ENCODE assay signal across 11 cellular contexts in the genomic region with DNA sequence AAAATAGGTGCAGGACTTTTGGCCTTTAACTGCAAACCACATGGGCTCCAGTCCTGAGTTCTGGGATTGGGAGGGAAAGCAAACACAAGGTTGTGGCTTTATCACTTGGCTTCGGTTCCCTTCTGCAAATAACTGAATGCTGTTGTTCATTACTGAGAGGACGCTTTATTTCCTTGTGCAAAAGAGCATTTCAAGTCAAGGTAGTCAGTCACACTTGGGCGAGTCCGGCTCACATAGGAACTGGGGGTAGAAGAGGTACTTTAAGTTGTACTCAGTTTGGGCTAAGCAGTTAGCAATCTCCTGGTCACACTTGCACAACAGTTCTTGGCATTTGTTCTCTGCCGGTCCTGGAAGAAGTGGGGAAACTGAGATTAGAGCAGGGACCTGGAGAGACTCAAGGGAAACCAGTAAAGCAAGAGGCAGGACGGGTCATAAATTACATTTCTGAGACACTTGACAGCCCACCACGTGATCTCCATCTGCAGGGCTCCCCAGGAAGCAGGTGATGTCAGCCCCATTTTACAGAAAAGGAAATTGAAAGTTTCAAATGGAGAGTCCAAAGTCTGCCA. TPM values are rescaled to one million over a fixed set of nuclear protein-coding genes. Genes with fewer than 3 reads are reported as not detected.
DNase-seq lines count a peak whose midpoint lies in the region; ATAC-seq, FAIRE-seq and TF ChIP-seq lines count a peak whose summit lies in the region.
"Had no signal": no experiment of that assay in that cellular context is flagged by ENCODE, and none has a peak within 500 bp of the region (broad histone marks: within the 10 kb centered on the region; RNA-seq: fewer than 3 reads in every experiment).

No MANE protein-coding gene starts in this region.

- FAIRE-seq in GM12892 (lab: Jason Lieb, UNC) (peak; percentile 33), HepG2 (lab: Jason Lieb, UNC) (peak; percentile 76)
- FAIRE-seq: G401.6 had no signal

- H2BK5ac ChIP-seq in H9 (ENCODE audit: insufficient read length, low read length): no peak overlapping the region

- H3K27ac Mint-ChIP-seq in H9: no peak overlapping the region

- H3K79me2 ChIP-seq in HepG2 (ENCODE audit: insufficient read depth, low read length) (no peaks in the 10 kb centered on the region), H9 (ENCODE audit: insufficient read depth, low read length) (no peaks in the 10 kb centered on the region)

- CTCF ChIA-PET in HepG2 (lab: Yijun Ruan, JAX; ENCODE audit: low intra/inter-chr PET ratio, low total read pairs): no interaction called here

- in situ Hi-C loops in HepG2 (cut with HindIII; ENCODE audit: extremely low pct_ligation_motif_present, low pct_unique_long_range_greater_than_20kb): no loop called here

- H3K9ac ChIP-seq in HepG2 (ENCODE audit: insufficient read depth, low read depth, low read length): no peak overlapping the region
- H3K9ac ChIP-seq in H9 (ENCODE audit: extremely low read depth, insufficient read length, low read length): no peak overlapping the region

- no peak for TF ChIP-seq POLR2A in GM12892 (IDR thresholded peaks at IDR 0.05; ENCODE audit: low read depth, low read length)
- no peak for TF ChIP-seq POLR2A in HepG2 (IDR thresholded peaks at IDR 0.05; ENCODE audit: insufficient read depth in 1 of 2, low read depth in 2 of 2, low read length in 2 of 2)
- no peak for TF ChIP-seq POLR2A in heart left ventricle (IDR thresholded peaks at IDR 0.05)

- H3K9me3 ChIP-seq in HepG2 (ENCODE audit: low read length) (no peaks in the 10 kb centered on the region), heart left ventricle (no peaks in the 10 kb centered on the region), H9 (ENCODE audit: control insufficient read depth, low read depth, low read length) (no peaks in the 10 kb centered on the region)

- no peak overlapping the region for H4K5ac ChIP-seq in H9 (ENCODE audit: insufficient read length, low read depth, low read length)

- H2AFZ ChIP-seq in HepG2 (ENCODE audit: low read length) (no peak overlapping the region), H9 (ENCODE audit: low read length) (no peak overlapping the region)

- TF ChIP-seq EP300 in HepG2 (IDR thresholded peaks at IDR 0.05; ENCODE audit: low read depth in 2 of 2, low read length in 2 of 2) (no peak), HepG2 (CRISPR knock-in tag; IDR thresholded peaks at IDR 0.05; ENCODE audit: borderline replicate concordance) (no peak)

- H4K91ac ChIP-seq in H9 (ENCODE audit: insufficient read length, low read depth, low read length): no peak overlapping the region

- DNase-seq in GM12892 (ENCODE audit: insufficient read length) (peak; percentile 53), NCI-H69 (lab: John Stamatoyannopoulos, UW) (peak; percentile 34), HepG2 (ENCODE audit: low spot score) (peak; percentile 16), heart left ventricle (no peak), H9 (no peak), NCI-H2196 treated with DMSO at 0.1 percent for 48 hours (lab: John Stamatoyannopoulos, UW; ENCODE audit: unreplicated experiment) (no peak)
- DNase-seq: brain microvascular endothelial cell had no signal

- intact Hi-C loops in HepG2 (cut with micrococcal nuclease; ENCODE audit: unreplicated experiment): no loop called here
- intact Hi-C loops in heart left ventricle (cut with DNase I): no loop called here

- H3K4me3 ChIP-seq in HepG2 (replicated peaks in 1 of 3; ENCODE audit: insufficient read depth in 1 of 3, low read depth in 2 of 3, low read length in 3 of 3): no peak overlapping the region
- no peak overlapping the region for H3K4me3 ChIP-seq in heart left ventricle

- peak overlapping the region; percentile 28 for H3K4me2 ChIP-seq in HepG2 (ENCODE audit: low read depth, low read length)
- no peak overlapping the region for H3K4me2 ChIP-seq in H9 (ENCODE audit: insufficient read depth, insufficient read length, low read length)

- H3K27me3 ChIP-seq in HepG2 (ENCODE audit: control insufficient read depth in 1 of 2, insufficient read depth in 2 of 2, low read length in 2 of 2) (no peaks in the 10 kb centered on the region), heart left ventricle (no peaks in the 10 kb centered on the region), H9 (ENCODE audit: insufficient read depth, low read length) (no peaks in the 10 kb centered on the region)
- H3K27me3 ChIP-seq: brain microvascular endothelial cell had no signal

- peaks cover 3 to 17% (median 12%) of the 10 kb centered on the region in 3 experiments; a peak in 6 of 7 replicates for H3K36me3 Mint-ChIP-seq in H9 (ENCODE audit: insufficient read depth in 1 of 3, low read depth in 3 of 3)

- no peaks in the 10 kb centered on the region for H3K23me2 ChIP-seq in H9 (ENCODE audit: insufficient read length, low read depth, low read length, poor library complexity, severe bottlenecking)

- H2BK15ac ChIP-seq in H9 (ENCODE audit: low read depth, low read length): no peak overlapping the region

- no peak overlapping the region for H3T11ph ChIP-seq in H9 (ENCODE audit: low read length)

- H3K27me3 Mint-ChIP-seq in H9 (ENCODE audit: low read depth): no peaks in the 10 kb centered on the region; the same call in 1 of the 2 replicates

- BruUV-seq in HepG2 (replicated peaks; lab: Mats Ljungman, UMichigan): no TSS peak

- no peaks in the 10 kb centered on the region for H3K9me3 Mint-ChIP-seq in H9

- H3K23ac ChIP-seq in H9 (ENCODE audit: insufficient read length, low read depth, low read length): no peak overlapping the region

- H3K4me3 Mint-ChIP-seq in H9: no peak overlapping the region

- no peak overlapping the region for H2BK20ac ChIP-seq in H9 (ENCODE audit: low read depth, low read length, poor library complexity, severe bottlenecking)

- no peak overlapping the region for H2BK12ac ChIP-seq in H9 (ENCODE audit: insufficient read length, low read depth, low read length)

- H2BK120ac ChIP-seq in H9 (ENCODE audit: low read depth, low read length, poor library complexity, severe bottlenecking): no peak overlapping the region

- H3K4me1 Mint-ChIP-seq in H9: no peaks in the 10 kb centered on the region

- WGBS in HepG2 (ENCODE audit: low lambda C conversion rate): 7% methylated on average over 7 of the region's 7 CpGs
- 61 to 68% (median 66%) methylated on average over 7 of the region's 7 CpGs for WGBS in heart left ventricle, 4 donors
- no CpG with 5 or more reads among the region's 7 CpGs for WGBS in H9 (ENCODE audit: extremely low coverage, insufficient read length, low lambda C conversion rate)

- H4K20me1 ChIP-seq in HepG2 (ENCODE audit: insufficient read depth, low read length) (no peaks in the 10 kb centered on the region), H9 (ENCODE audit: control insufficient read depth, insufficient read depth, insufficient read length) (no peaks in the 10 kb centered on the region)

- ATAC-seq in GM21576 (IDR thresholded peaks at IDR 0.05; ENCODE audit: unreplicated experiment) (peak; percentile 71), HepG2 (peak; percentile 33), heart left ventricle (no peak), HG03039 (IDR thresholded peaks at IDR 0.05; ENCODE audit: unreplicated experiment) (no peak)

- POLR2A ChIA-PET in HepG2 (lab: Yijun Ruan, JAX): no interaction called here

- no peak for TF ChIP-seq RAD21 in HepG2 (CRISPR knock-in tag; IDR thresholded peaks at IDR 0.05)

- H3K4me1 ChIP-seq in HepG2 (ENCODE audit: insufficient read depth, low read length): peaks cover 13% of the 10 kb centered on the region
- H3K4me1 ChIP-seq in heart left ventricle: peaks cover 0 to 3% (median 0%) of the 10 kb centered on the region in 12 donors
- no peaks in the 10 kb centered on the region for H3K4me1 ChIP-seq in H9 (ENCODE audit: insufficient read depth, low read length)

- no peaks in the 10 kb centered on the region for H3K79me1 ChIP-seq in H9 (ENCODE audit: insufficient read depth, low read depth, low read length, poor library complexity, severe bottlenecking)

- no peak overlapping the region for H4K8ac ChIP-seq in H9 (replicated peaks; ENCODE audit: insufficient read length, low read depth, low read length)

- no peak overlapping the region for H3K27ac ChIP-seq in HepG2 (ENCODE audit: extremely low read length, insufficient read depth, low read length)
- no peak overlapping the region for H3K27ac ChIP-seq in heart left ventricle
- H3K27ac ChIP-seq in H9 (ENCODE audit: insufficient read length, low read depth, low read length): no peak overlapping the region
- H3K27ac ChIP-seq: brain microvascular endothelial cell had no signal

- H3K56ac ChIP-seq in H9 (ENCODE audit: insufficient read length, low read depth, low read length): no peak overlapping the region

- H3K18ac ChIP-seq in H9 (ENCODE audit: insufficient read length, low read depth, low read length): no peak overlapping the region

- H3K4ac ChIP-seq in H9 (ENCODE audit: low read depth, low read length): no peak overlapping the region

- H3K14ac ChIP-seq in H9 (ENCODE audit: insufficient read depth, low read length): no peak overlapping the region

- TF ChIP-seq CTCF in HepG2 (CRISPR knock-in tag; IDR thresholded peaks at IDR 0.05): no peak
- no peak for TF ChIP-seq CTCF in heart left ventricle (IDR thresholded peaks at IDR 0.05)
- TF ChIP-seq CTCF in H9 (conservative IDR thresholded peaks at IDR 0.05): no peak

- peaks cover 2 to 12% of the 10 kb centered on the region in 2 experiments; a peak in 4 of 5 replicates for H3K36me3 ChIP-seq in HepG2 (replicated peaks in 1 of 2; ENCODE audit: control insufficient read depth in 1 of 2, insufficient read depth in 2 of 2, low read length in 2 of 2)
- H3K36me3 ChIP-seq in heart left ventricle: peaks cover 0 to 24% (median 14%) of the 10 kb centered on the region in 9 donors

- no peak overlapping the region for H2AK5ac ChIP-seq in H9 (ENCODE audit: insufficient read length, low read length)

RNA-seq across cellular contexts. Expression of a gene that starts 21.6 kb away (rescaled TPM):
- not detected for polyA plus RNA-seq in GM12892 (2012; ENCODE audit: missing spikeins)
- total RNA-seq in HepG2 (2016; rRNA removed; fragmentation: Illumina TruSeq; extraction: Trizol) (not detected in 2 replicates), heart left ventricle (not detected), H9 (2021) (1.0 and 2.2 TPM in 2 replicates)
- total RNA-seq in HepG2 (2016; cell fraction: cytosol; rRNA removed; fragmentation: Illumina TruSeq; extraction: Trizol; ENCODE audit: low read depth): not detected in 2 replicates
- total RNA-seq in HepG2 (2016; cell fraction: insoluble cytoplasmic fraction; rRNA removed; fragmentation: Illumina TruSeq; extraction: Trizol): not detected in 2 replicates
- total RNA-seq in HepG2 (2016; cell fraction: membrane; rRNA removed; fragmentation: Illumina TruSeq; extraction: Trizol): not detected in 2 replicates
- total RNA-seq in HepG2 (2016; cell fraction: nucleus; rRNA removed; fragmentation: Illumina TruSeq; extraction: Trizol): not detected in 2 replicates
- polyA plus RNA-seq in HepG2 (2011; rRNA removed) (not detected in 2 replicates), heart left ventricle (not detected)
- 0.05 TPM in 1 of 2 replicates, not detected in the other for polyA plus RNA-seq in HepG2 (2011; cell fraction: cytosol; rRNA removed)
- not detected in 2 replicates for polyA plus RNA-seq in HepG2 (2011; cell fraction: nucleus; rRNA removed)
- polyA plus RNA-seq in HepG2 (2012): not detected in 2 replicates
- not detected in 2 replicates for polyA plus RNA-seq in HepG2 (2016; cell fraction: cytosol; fragmentation: Illumina TruSeq; extraction: Trizol; ENCODE audit: low read depth)
- polyA plus RNA-seq in HepG2 (2016; cell fraction: insoluble cytoplasmic fraction; fragmentation: Illumina TruSeq; extraction: Trizol; ENCODE audit: low read depth): not detected in 2 replicates
- not detected in 2 replicates for polyA plus RNA-seq in HepG2 (2016; cell fraction: membrane; fragmentation: Illumina TruSeq; extraction: Trizol; ENCODE audit: low read depth)
- polyA plus RNA-seq in HepG2 (2016; cell fraction: nucleus; fragmentation: Illumina TruSeq; extraction: Trizol; ENCODE audit: insufficient read depth, low read depth): not detected in 2 replicates
- not detected in 2 replicates for polyA minus RNA-seq in HepG2 (2011; rRNA and poly(A)+ RNA removed; ENCODE audit: low replicate concordance)
- not detected in 2 replicates for polyA minus RNA-seq in HepG2 (2011; cell fraction: cytosol; rRNA and poly(A)+ RNA removed)
- not detected in 2 replicates for polyA minus RNA-seq in HepG2 (2011; cell fraction: nucleus; rRNA and poly(A)+ RNA removed)
- total RNA-seq: T-helper 1 cell treated with Interleukin-12 subunit alpha and Interleukin-12 subunit beta and Interleukin-4 antibody, amounts not matched to agents 30 ng/mL and 1 ng/mL, for 36 hours had no signal

RNA-seq across cellular contexts. Expression of a gene that starts 30.7 kb away (rescaled TPM):
- 2.9 TPM for polyA plus RNA-seq in GM12892 (2012; ENCODE audit: missing spikeins)
- 0.71 TPM in 1 of 2 replicates, not detected in the other for total RNA-seq in HepG2 (2016; rRNA removed; fragmentation: Illumina TruSeq; extraction: Trizol)
- not detected in 2 replicates for total RNA-seq in HepG2 (2016; cell fraction: cytosol; rRNA removed; fragmentation: Illumina TruSeq; extraction: Trizol; ENCODE audit: low read depth)
- total RNA-seq in HepG2 (2016; cell fraction: insoluble cytoplasmic fraction; rRNA removed; fragmentation: Illumina TruSeq; extraction: Trizol): 0.76 TPM in 1 of 2 replicates, not detected in the other
- not detected in 2 replicates for total RNA-seq in HepG2 (2016; cell fraction: membrane; rRNA removed; fragmentation: Illumina TruSeq; extraction: Trizol)
- 0.69 and 1.1 TPM in 2 replicates for total RNA-seq in HepG2 (2016; cell fraction: nucleus; rRNA removed; fragmentation: Illumina TruSeq; extraction: Trizol)
- polyA plus RNA-seq in HepG2 (2011; rRNA removed): 0.91 and 1.3 TPM in 2 replicates
- 0.08 and 0.50 TPM in 2 replicates for polyA plus RNA-seq in HepG2 (2011; cell fraction: cytosol; rRNA removed)
- polyA plus RNA-seq in HepG2 (2011; cell fraction: nucleus; rRNA removed): 0.71 and 1.8 TPM in 2 replicates
- polyA plus RNA-seq in HepG2 (2012): 0.34 and 1.3 TPM in 2 replicates
- polyA plus RNA-seq in HepG2 (2016; cell fraction: cytosol; fragmentation: Illumina TruSeq; extraction: Trizol; ENCODE audit: low read depth): 0.22 TPM in 1 of 2 replicates, not detected in the other
- 1.2 TPM in 1 of 2 replicates, not detected in the other for polyA plus RNA-seq in HepG2 (2016; cell fraction: insoluble cytoplasmic fraction; fragmentation: Illumina TruSeq; extraction: Trizol; ENCODE audit: low read depth)
- not detected in 2 replicates for polyA plus RNA-seq in HepG2 (2016; cell fraction: membrane; fragmentation: Illumina TruSeq; extraction: Trizol; ENCODE audit: low read depth)
- 2.3 and 2.4 TPM in 2 replicates for polyA plus RNA-seq in HepG2 (2016; cell fraction: nucleus; fragmentation: Illumina TruSeq; extraction: Trizol; ENCODE audit: insufficient read depth, low read depth)
- not detected in 2 replicates for polyA minus RNA-seq in HepG2 (2011; rRNA and poly(A)+ RNA removed; ENCODE audit: low replicate concordance)
- polyA minus RNA-seq in HepG2 (2011; cell fraction: cytosol; rRNA and poly(A)+ RNA removed): not detected in 2 replicates
- not detected in 2 replicates for polyA minus RNA-seq in HepG2 (2011; cell fraction: nucleus; rRNA and poly(A)+ RNA removed)
- 1 to 10 TPM in 2 of 9 donors, under 1 TPM in 3, not detected in 4; 0.47 to 2.2 (median 0.70) TPM for total RNA-seq in heart left ventricle
- 1 to 10 TPM in 1 of 2 donors, not detected in 1; 4.0 TPM for polyA plus RNA-seq in heart left ventricle
- 1.1 and 1.3 TPM in 2 replicates for total RNA-seq in H9 (2021)

RNA-seq across cellular contexts. Expression of a gene that starts 39.7 kb away (rescaled TPM):
- polyA plus RNA-seq in GM12892 (2012; ENCODE audit: missing spikeins): 42.1 TPM
- total RNA-seq in HepG2 (2016; rRNA removed; fragmentation: Illumina TruSeq; extraction: Trizol) (96.9 and 98.2 TPM in 2 replicates), heart left ventricle (10 to 100 TPM; 30.0 to 47.9 (median 37.2) TPM), H9 (2021) (90.9 and 91.7 TPM in 2 replicates)
- 35.9 and 40.9 TPM in 2 replicates for total RNA-seq in HepG2 (2016; cell fraction: cytosol; rRNA removed; fragmentation: Illumina TruSeq; extraction: Trizol; ENCODE audit: low read depth)
- 88.6 and 96.1 TPM in 2 replicates for total RNA-seq in HepG2 (2016; cell fraction: insoluble cytoplasmic fraction; rRNA removed; fragmentation: Illumina TruSeq; extraction: Trizol)
- total RNA-seq in HepG2 (2016; cell fraction: membrane; rRNA removed; fragmentation: Illumina TruSeq; extraction: Trizol): 89.4 and 93.4 TPM in 2 replicates
- total RNA-seq in HepG2 (2016; cell fraction: nucleus; rRNA removed; fragmentation: Illumina TruSeq; extraction: Trizol): 68.6 and 78.4 TPM in 2 replicates
- polyA plus RNA-seq in HepG2 (2011; rRNA removed) (91.6 and 120 TPM in 2 replicates), heart left ventricle (10 to 100 TPM; 21.5 to 52.6 TPM)
- polyA plus RNA-seq in HepG2 (2011; cell fraction: cytosol; rRNA removed): 104 and 117 TPM in 2 replicates
- 33.4 and 38.4 TPM in 2 replicates for polyA plus RNA-seq in HepG2 (2011; cell fraction: nucleus; rRNA removed)
- 101 and 126 TPM in 2 replicates for polyA plus RNA-seq in HepG2 (2012)
- 37.6 and 38.7 TPM in 2 replicates for polyA plus RNA-seq in HepG2 (2016; cell fraction: cytosol; fragmentation: Illumina TruSeq; extraction: Trizol; ENCODE audit: low read depth)
- polyA plus RNA-seq in HepG2 (2016; cell fraction: insoluble cytoplasmic fraction; fragmentation: Illumina TruSeq; extraction: Trizol; ENCODE audit: low read depth): 100 and 109 TPM in 2 replicates
- 80.8 and 84.4 TPM in 2 replicates for polyA plus RNA-seq in HepG2 (2016; cell fraction: membrane; fragmentation: Illumina TruSeq; extraction: Trizol; ENCODE audit: low read depth)
- polyA plus RNA-seq in HepG2 (2016; cell fraction: nucleus; fragmentation: Illumina TruSeq; extraction: Trizol; ENCODE audit: insufficient read depth, low read depth): 99.3 and 101 TPM in 2 replicates
- 84.9 and 154 TPM in 2 replicates for polyA minus RNA-seq in HepG2 (2011; rRNA and poly(A)+ RNA removed; ENCODE audit: low replicate concordance)
- 73.7 and 80.7 TPM in 2 replicates for polyA minus RNA-seq in HepG2 (2011; cell fraction: cytosol; rRNA and poly(A)+ RNA removed)
- 75.8 and 77.7 TPM in 2 replicates for polyA minus RNA-seq in HepG2 (2011; cell fraction: nucleus; rRNA and poly(A)+ RNA removed)

RNA-seq across cellular contexts. Expression of a gene that starts 42.4 kb away (rescaled TPM):
- 28.2 TPM for polyA plus RNA-seq in GM12892 (2012; ENCODE audit: missing spikeins)
- 47.6 and 54.8 TPM in 2 replicates for total RNA-seq in HepG2 (2016; rRNA removed; fragmentation: Illumina TruSeq; extraction: Trizol)
- total RNA-seq in HepG2 (2016; cell fraction: cytosol; rRNA removed; fragmentation: Illumina TruSeq; extraction: Trizol; ENCODE audit: low read depth): 25.3 and 26.1 TPM in 2 replicates
- 46.1 and 54.7 TPM in 2 replicates for total RNA-seq in HepG2 (2016; cell fraction: insoluble cytoplasmic fraction; rRNA removed; fragmentation: Illumina TruSeq; extraction: Trizol)
- total RNA-seq in HepG2 (2016; cell fraction: membrane; rRNA removed; fragmentation: Illumina TruSeq; extraction: Trizol): 22.1 and 23.9 TPM in 2 replicates
- total RNA-seq in HepG2 (2016; cell fraction: nucleus; rRNA removed; fragmentation: Illumina TruSeq; extraction: Trizol): 57.0 and 57.3 TPM in 2 replicates
- polyA plus RNA-seq in HepG2 (2011; rRNA removed): 11.7 and 13.3 TPM in 2 replicates
- polyA plus RNA-seq in HepG2 (2011; cell fraction: cytosol; rRNA removed): 7.3 and 10.1 TPM in 2 replicates
- polyA plus RNA-seq in HepG2 (2011; cell fraction: nucleus; rRNA removed): 21.8 and 27.8 TPM in 2 replicates
- 25.7 and 33.7 TPM in 2 replicates for polyA plus RNA-seq in HepG2 (2012)
- 4.9 and 5.1 TPM in 2 replicates for polyA plus RNA-seq in HepG2 (2016; cell fraction: cytosol; fragmentation: Illumina TruSeq; extraction: Trizol; ENCODE audit: low read depth)
- 52.1 and 52.5 TPM in 2 replicates for polyA plus RNA-seq in HepG2 (2016; cell fraction: insoluble cytoplasmic fraction; fragmentation: Illumina TruSeq; extraction: Trizol; ENCODE audit: low read depth)
- polyA plus RNA-seq in HepG2 (2016; cell fraction: membrane; fragmentation: Illumina TruSeq; extraction: Trizol; ENCODE audit: low read depth): 10.4 and 12.2 TPM in 2 replicates
- 43.6 and 48.8 TPM in 2 replicates for polyA plus RNA-seq in HepG2 (2016; cell fraction: nucleus; fragmentation: Illumina TruSeq; extraction: Trizol; ENCODE audit: insufficient read depth, low read depth)
- polyA minus RNA-seq in HepG2 (2011; rRNA and poly(A)+ RNA removed; ENCODE audit: low replicate concordance): 17.2 and 35.9 TPM in 2 replicates
- polyA minus RNA-seq in HepG2 (2011; cell fraction: cytosol; rRNA and poly(A)+ RNA removed): 18.8 and 27.2 TPM in 2 replicates
- polyA minus RNA-seq in HepG2 (2011; cell fraction: nucleus; rRNA and poly(A)+ RNA removed): 66.4 and 70.1 TPM in 2 replicates
- 10 to 100 TPM; 16.3 to 25.9 (median 20.3) TPM for total RNA-seq in heart left ventricle
- 10 to 100 TPM in 1 of 2 donors, 1 to 10 TPM in 1; 7.7 to 16.7 TPM for polyA plus RNA-seq in heart left ventricle
- total RNA-seq in H9 (2021): 56.2 and 57.1 TPM in 2 replicates

Comparison
In these comparisons a context has a peak if more than half of its experiments do, and no peak if none do; other contexts are left out.
1. DNase-seq: peak in GM12892 (single experiment), NCI-H69 (single experiment) and HepG2 (single experiment); none in heart left ventricle (0 of 5), H9 (single experiment) and NCI-H2196 treated with DMSO at 0.1 percent for 48 hours (single experiment).
2. ATAC-seq: peak in GM21576 (single experiment) and HepG2 (single experiment); none in heart left ventricle (0 of 4) and HG03039 (single experiment).